ENCODE assay signal across 1 cellular context in genomic region chr10:3429651-3430050, GRCh38.
TF ChIP-seq lines count a peak whose summit lies in the region.

No MANE protein-coding gene starts in this region.

TF ChIP-seq in IMR-90, 13 proteins besides CTCF, POLR2A, EP300 and RAD21 (continued from another document):
- TF ChIP-seq, protein P1, sequence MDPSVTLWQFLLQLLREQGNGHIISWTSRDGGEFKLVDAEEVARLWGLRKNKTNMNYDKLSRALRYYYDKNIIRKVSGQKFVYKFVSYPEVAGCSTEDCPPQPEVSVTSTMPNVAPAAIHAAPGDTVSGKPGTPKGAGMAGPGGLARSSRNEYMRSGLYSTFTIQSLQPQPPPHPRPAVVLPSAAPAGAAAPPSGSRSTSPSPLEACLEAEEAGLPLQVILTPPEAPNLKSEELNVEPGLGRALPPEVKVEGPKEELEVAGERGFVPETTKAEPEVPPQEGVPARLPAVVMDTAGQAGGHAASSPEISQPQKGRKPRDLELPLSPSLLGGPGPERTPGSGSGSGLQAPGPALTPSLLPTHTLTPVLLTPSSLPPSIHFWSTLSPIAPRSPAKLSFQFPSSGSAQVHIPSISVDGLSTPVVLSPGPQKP (IDR thresholded peaks at IDR 0.05; ENCODE audit: borderline replicate concordance, low read depth, low read length) = no peak
- no peak for TF ChIP-seq FOS (IDR thresholded peaks at IDR 0.05; ENCODE audit: low read depth, low read length)
- TF ChIP-seq MAZ (IDR thresholded peaks at IDR 0.05; ENCODE audit: borderline replicate concordance, low read depth, low read length) = no peak
- TF ChIP-seq BHLHE40 (IDR thresholded peaks at IDR 0.05; ENCODE audit: low read depth, low read length) = no peak
- TF ChIP-seq MAFK (IDR thresholded peaks at IDR 0.05; ENCODE audit: low read depth, low read length) = no peak
- TF ChIP-seq RCOR1 (IDR thresholded peaks at IDR 0.05; ENCODE audit: insufficient replicate concordance, low read length) = no peak
